ENCODE assay signal across 17 cellular contexts in genomic region chr9:132717326-132717945, GRCh38.
"Had no signal": no experiment of that assay in that cellular context is flagged by ENCODE, and none has a peak within 500 bp of the region (broad histone marks: within the 10 kb centered on the region; RNA-seq: fewer than 3 reads in every experiment).

No MANE protein-coding gene starts in this region.

- H3K4me1 ChIP-seq: esophagus muscularis mucosa, gastroesophageal sphincter, right atrium auricular region, uterus had no signal

- H3K36me3 Mint-ChIP-seq: immature natural killer cell; naive thymus-derived CD4-positive, alpha-beta T cell had no signal

- H3K9me3 ChIP-seq: esophagus muscularis mucosa, gastroesophageal sphincter, neutrophil, right atrium auricular region, uterus had no signal

- H3K4me3 ChIP-seq: esophagus muscularis mucosa, gastroesophageal sphincter, right atrium auricular region, uterus had no signal

- H3K4me3 Mint-ChIP-seq: immature natural killer cell, nephron progenitor cell had no signal

- H3K27ac Mint-ChIP-seq: immature natural killer cell; naive thymus-derived CD4-positive, alpha-beta T cell had no signal

- DNase-seq: effector memory CD4-positive, alpha-beta T cell; foreskin fibroblast; immature natural killer cell; left ventricle myocardium superior; mesendoderm; naive thymus-derived CD4-positive, alpha-beta T cell; nephron progenitor cell; posterior cingulate gyrus; small intestine; stimulated activated CD4-positive, alpha-beta T cell treated with anti-CD3 and anti-CD28 coated beads, Interleukin-2, amount 100 ng/mL, for 48 hours; stimulated activated naive CD4-positive, alpha-beta T cell treated with Interleukin-2 at 50 U/mL for 16 hours; trophoblast cell; uterus had no signal

- H3K27me3 ChIP-seq: right atrium auricular region, uterus had no signal

- H3K36me3 ChIP-seq: esophagus muscularis mucosa, gastroesophageal sphincter, neutrophil, right atrium auricular region, uterus had no signal

- H3K4me1 Mint-ChIP-seq: immature natural killer cell had no signal

- ATAC-seq: gastroesophageal sphincter; left ventricle myocardium superior; naive thymus-derived CD4-positive, alpha-beta T cell had no signal

- H3K9me3 Mint-ChIP-seq: immature natural killer cell; naive thymus-derived CD4-positive, alpha-beta T cell had no signal
